ENCODE assay signal across 17 cellular contexts in genomic region chr1:143691400-143691891, GRCh38.
DNase-seq lines count a peak whose midpoint lies in the region; ATAC-seq and TF ChIP-seq lines count a peak whose summit lies in the region.
"Had no signal": no experiment of that assay in that cellular context is flagged by ENCODE, and none has a peak within 500 bp of the region (broad histone marks: within the 10 kb centered on the region; RNA-seq: fewer than 3 reads in every experiment).

No MANE protein-coding gene starts in this region.

- H3K4me3 ChIP-seq in epithelial cell of esophagus (ENCODE audit: low read length), result no peak overlapping the region
- no peak overlapping the region for H3K4me3 ChIP-seq in thyroid gland (replicated peaks in 1 of 3)
- H3K4me3 ChIP-seq: dorsolateral prefrontal cortex, left ventricle myocardium inferior, ovary had no signal

- H3K36me3 ChIP-seq in thyroid gland, result no peaks in the 10 kb centered on the region
- H3K36me3 ChIP-seq: left ventricle myocardium inferior, ovary had no signal

- no peak for TF ChIP-seq POLR2A in thyroid gland (IDR thresholded peaks at IDR 0.05)

- no peak for ATAC-seq in HG03135 (IDR thresholded peaks at IDR 0.05; ENCODE audit: unreplicated experiment)
- ATAC-seq: stimulated activated naive CD8-positive, alpha-beta T cell treated with anti-CD3 and anti-CD28 coated beads, Interleukin-15, Interleukin-2, amounts not matched to agents 100 U/mL and 50 U/mL, for 24 hours had no signal

- H3K27ac ChIP-seq in thyroid gland, result no peak overlapping the region
- H3K27ac ChIP-seq: dorsolateral prefrontal cortex, left ventricle myocardium inferior, ovary had no signal

- DNase-seq in stimulated activated CD4-positive, alpha-beta T cell treated with anti-CD3 and anti-CD28 coated beads, Interleukin-15, amount 100 ng/mL, for 24 hours, result peak; percentile 10
- DNase-seq in stimulated activated CD4-positive, alpha-beta T cell treated with anti-CD3 and anti-CD28 coated beads, Interleukin-4, amount 100 ng/mL, for 24 hours, result no peak
- DNase-seq in NCI-H1694 treated with DMSO at 0.1 percent for 48 hours (lab: John Stamatoyannopoulos, UW), result peak; percentile 15
- DNase-seq in epithelial cell of esophagus (ENCODE audit: low read depth), result peak; percentile 8
- DNase-seq in thyroid gland, result no peak
- DNase-seq in SIG-M5 treated with dmso at 0.1 percent for 504 hours (lab: John Stamatoyannopoulos, UW; ENCODE audit: unreplicated experiment), result no peak
- DNase-seq in NCI-H2227 (lab: John Stamatoyannopoulos, UW; ENCODE audit: unreplicated experiment), result no peak
- DNase-seq: activated B cell treated with CpG ODN at 0.5 μM for 24 hours; activated gamma-delta T cell treated with Interleukin-2 at 50 U/mL for 16 hours; dorsolateral prefrontal cortex; hippocampal formation; left ventricle myocardium inferior; NCI-H1930; NCI-H526; ovary; stimulated activated naive CD8-positive, alpha-beta T cell treated with anti-CD3 and anti-CD28 coated beads, Interleukin-15, Interleukin-2, amounts not matched to agents 100 U/mL and 50 U/mL, for 24 hours had no signal

- 12 to 39% methylated on average over 11 to 15 of the region's 27 CpGs for WGBS in thyroid gland, 2 donors

- intact Hi-C loops in thyroid gland (cut with DNase I), result no loop called here

- no peaks in the 10 kb centered on the region for H3K27me3 ChIP-seq in thyroid gland
- H3K27me3 ChIP-seq: ovary had no signal

- no peaks in the 10 kb centered on the region for H3K9me3 ChIP-seq in thyroid gland
- H3K9me3 ChIP-seq: left ventricle myocardium inferior, ovary had no signal

- TF ChIP-seq CTCF in epithelial cell of esophagus (IDR thresholded peaks at IDR 0.05; ENCODE audit: insufficient read depth, low read depth, low read length, missing control alignments), result no peak
- TF ChIP-seq CTCF in thyroid gland (IDR thresholded peaks at IDR 0.05), result no peak

- no peaks in the 10 kb centered on the region for H3K4me1 ChIP-seq in thyroid gland
- H3K4me1 ChIP-seq: left ventricle myocardium inferior had no signal

Comparison
In these comparisons a context has a peak if more than half of its experiments do, and no peak if none do; other contexts are left out.
1. DNase-seq: peak in stimulated activated CD4-positive, alpha-beta T cell treated with anti-CD3 and anti-CD28 coated beads, Interleukin-15, amount 100 ng/mL, for 24 hours (single experiment), NCI-H1694 treated with DMSO at 0.1 percent for 48 hours (single experiment) and epithelial cell of esophagus (single experiment); none in stimulated activated CD4-positive, alpha-beta T cell treated with anti-CD3 and anti-CD28 coated beads, Interleukin-4, amount 100 ng/mL, for 24 hours (single experiment), thyroid gland (0 of 2), SIG-M5 treated with dmso at 0.1 percent for 504 hours (single experiment) and NCI-H2227 (single experiment).